20 cellular contexts compared by ENCODE assay signal in the genomic region with DNA sequence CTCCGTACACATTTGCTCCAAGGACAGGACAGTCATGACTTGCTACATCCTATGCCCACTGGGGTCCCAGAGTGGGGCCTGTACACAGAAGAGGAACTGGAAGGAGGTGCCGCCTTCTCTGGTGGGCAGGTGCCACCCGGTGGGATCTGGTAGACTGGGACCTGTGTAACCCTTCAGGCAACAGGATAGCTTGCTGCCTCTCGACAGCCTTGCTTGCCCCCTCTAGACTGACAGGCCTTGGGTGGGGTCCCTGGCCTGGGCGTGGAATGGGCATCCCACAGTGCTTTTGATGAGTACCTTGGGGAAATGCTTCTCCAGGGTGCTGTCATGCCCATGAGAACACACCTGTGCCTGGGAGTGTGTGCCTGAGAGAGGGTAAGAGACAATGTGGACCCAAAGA. TPM values are rescaled to one million over a fixed set of nuclear protein-coding genes. Genes with fewer than 3 reads are reported as not detected.
"Had no signal": no experiment of that assay in that cellular context is flagged by ENCODE, and none has a peak within 500 bp of the region (broad histone marks: within the 10 kb centered on the region; RNA-seq: fewer than 3 reads in every experiment).

No MANE protein-coding gene starts in this region.

- H3K9me3 Mint-ChIP-seq: activated CD8-positive, alpha-beta T cell treated with anti-CD3 and anti-CD28 coated beads for 36 hours; activated naive CD4-positive, alpha-beta T cell treated with anti-CD3 and anti-CD28 coated beads, Interleukin-2, amount 50 U/mL, for 24 hours; effector memory CD8-positive, alpha-beta T cell had no signal

- H3K36me3 Mint-ChIP-seq: activated naive CD4-positive, alpha-beta T cell treated with anti-CD3 and anti-CD28 coated beads, Interleukin-2, amount 50 U/mL, for 24 hours; memory B cell; naive thymus-derived CD8-positive, alpha-beta T cell had no signal

- H3K27me3 ChIP-seq: body of pancreas, neutrophil, SJCRH30 had no signal

- H3K4me1 ChIP-seq: body of pancreas, SJCRH30 had no signal

- H3K36me3 ChIP-seq: neutrophil, SJCRH30 had no signal

- H3K27ac ChIP-seq: body of pancreas, left ventricle myocardium inferior, neutrophil, SJCRH30 had no signal

- H3K27ac Mint-ChIP-seq: activated B cell treated with CpG ODN at 0.5 μM for 24 hours; activated CD8-positive, alpha-beta T cell treated with anti-CD3 and anti-CD28 coated beads for 36 hours; effector memory CD8-positive, alpha-beta T cell; memory B cell; naive thymus-derived CD8-positive, alpha-beta T cell; progenitor cell of endocrine pancreas; T-helper 17 cell had no signal

- H3K4me3 Mint-ChIP-seq: activated B cell treated with CpG ODN at 0.5 μM for 24 hours; activated CD8-positive, alpha-beta T cell treated with anti-CD3 and anti-CD28 coated beads for 36 hours; activated naive CD4-positive, alpha-beta T cell treated with anti-CD3 and anti-CD28 coated beads, Interleukin-2, amount 50 U/mL, for 24 hours; effector memory CD8-positive, alpha-beta T cell; memory B cell; naive thymus-derived CD8-positive, alpha-beta T cell; T-helper 17 cell had no signal

- ATAC-seq: activated CD8-positive, alpha-beta T cell treated with anti-CD3 and anti-CD28 coated beads for 36 hours; body of pancreas; effector memory CD8-positive, alpha-beta T cell; naive thymus-derived CD8-positive, alpha-beta T cell; T-helper 17 cell had no signal

- H3K9me3 ChIP-seq: body of pancreas, neutrophil, SJCRH30 had no signal

- H3K27me3 Mint-ChIP-seq: activated naive CD4-positive, alpha-beta T cell treated with anti-CD3 and anti-CD28 coated beads, Interleukin-2, amount 50 U/mL, for 24 hours had no signal

- H3K4me3 ChIP-seq: body of pancreas, left ventricle myocardium inferior, SJCRH30, smooth muscle cell had no signal

- H3K4me2 ChIP-seq: smooth muscle cell had no signal

- H3K4me1 Mint-ChIP-seq: activated naive CD4-positive, alpha-beta T cell treated with anti-CD3 and anti-CD28 coated beads, Interleukin-2, amount 50 U/mL, for 24 hours; T-helper 17 cell had no signal

- FAIRE-seq: urothelium cell line had no signal

- DNase-seq: activated B cell treated with CpG ODN at 0.5 μM for 24 hours; activated CD4-positive, alpha-beta T cell treated with anti-CD3 and anti-CD28 coated beads for 48 hours; activated CD8-positive, alpha-beta T cell treated with anti-CD3 and anti-CD28 coated beads for 36 hours; amniotic stem cell; body of pancreas; central memory CD4-positive, alpha-beta T cell; effector memory CD8-positive, alpha-beta T cell; islet precursor cell; left ventricle myocardium inferior; right cardiac atrium; SJCRH30; T-helper 17 cell had no signal

RNA-seq across cellular contexts. Expression of gene SHANK3, which starts 15.8 kb away (rescaled TPM):
- total RNA-seq: activated B cell treated with CpG ODN at 0.5 μM for 24 hours had no signal
- polyA plus RNA-seq: naive thymus-derived CD8-positive, alpha-beta T cell had no signal

RNA-seq across cellular contexts. Expression of gene ACR, which starts 49.6 kb away (rescaled TPM):
- total RNA-seq: activated B cell treated with CpG ODN at 0.5 μM for 24 hours; activated CD8-positive, alpha-beta T cell treated with anti-CD3 and anti-CD28 coated beads for 36 hours; body of pancreas; epithelial cell of proximal tubule; naive thymus-derived CD8-positive, alpha-beta T cell; progenitor cell of endocrine pancreas; SJCRH30; T-helper 17 cell had no signal
- polyA plus RNA-seq: naive thymus-derived CD8-positive, alpha-beta T cell; smooth muscle cell had no signal
